ENCODE assay signal across 27 cellular contexts in genomic region chr17:61418433-61418832, GRCh38. TPM values are rescaled to one million over a fixed set of nuclear protein-coding genes. Genes with fewer than 3 reads are reported as not detected.
"Had no signal": no experiment of that assay in that cellular context is flagged by ENCODE, and none has a peak within 500 bp of the region (broad histone marks: within the 10 kb centered on the region; RNA-seq: fewer than 3 reads in every experiment).

No MANE protein-coding gene starts in this region.

- ATAC-seq: heart right ventricle; natural killer cell; sciatic nerve; stimulated activated effector memory CD8-positive, alpha-beta T cell treated with anti-CD3 and anti-CD28 coated beads, Interleukin-12 subunit alpha, Interleukin-12 subunit beta, amount 100 ng/mL, for 72 hours; upper lobe of right lung had no signal

- FAIRE-seq: small intestine had no signal

- H2AFZ ChIP-seq: hepatocyte, neural progenitor cell had no signal

- H3K9me3 ChIP-seq: heart right ventricle, left ventricle myocardium inferior, neutrophil, ovary, right atrium auricular region, spleen, suprapubic skin, thoracic aorta, tibial artery, upper lobe of right lung had no signal

- DNase-seq: heart right ventricle; left ventricle myocardium inferior; mammary epithelial cell; naive B cell; natural killer cell; nephron progenitor cell; occipital lobe; ovary; small intestine; spleen; stimulated activated CD4-positive, alpha-beta T cell treated with anti-CD3 and anti-CD28 coated beads, Interleukin-4, amount 100 ng/mL, for 24 hours; stimulated activated naive CD4-positive, alpha-beta T cell; tibial artery; upper lobe of right lung had no signal

- H3K4me3 Mint-ChIP-seq: naive B cell; natural killer cell; nephron progenitor cell; neural progenitor cell; stimulated activated effector memory CD8-positive, alpha-beta T cell treated with anti-CD3 and anti-CD28 coated beads, Interleukin-12 subunit alpha, Interleukin-12 subunit beta, amount 100 ng/mL, for 72 hours; stimulated activated naive CD8-positive, alpha-beta T cell treated with anti-CD3 and anti-CD28 coated beads, Interleukin-15, Interleukin-2, amounts not matched to agents 100 ng/mL and 50 ng/mL, for 24 hours had no signal

- H3K4me3 ChIP-seq: heart right ventricle, hepatocyte, left ventricle myocardium inferior, neural progenitor cell, ovary, right atrium auricular region, spleen, suprapubic skin, thoracic aorta, tibial artery, upper lobe of right lung had no signal

- H3K36me3 ChIP-seq: heart right ventricle, left ventricle myocardium inferior, neural progenitor cell, neutrophil, ovary, right atrium auricular region, spleen, suprapubic skin, thoracic aorta, tibial artery, upper lobe of right lung had no signal

- H3K36me3 Mint-ChIP-seq: naive B cell; natural killer cell; neural progenitor cell; stimulated activated effector memory CD8-positive, alpha-beta T cell treated with anti-CD3 and anti-CD28 coated beads, Interleukin-12 subunit alpha, Interleukin-12 subunit beta, amount 100 ng/mL, for 72 hours had no signal

- H3K27ac Mint-ChIP-seq: natural killer cell; nephron progenitor cell; neural progenitor cell; progenitor cell of endocrine pancreas; stimulated activated effector memory CD8-positive, alpha-beta T cell treated with anti-CD3 and anti-CD28 coated beads, Interleukin-12 subunit alpha, Interleukin-12 subunit beta, amount 100 ng/mL, for 72 hours; stimulated activated naive CD8-positive, alpha-beta T cell treated with anti-CD3 and anti-CD28 coated beads, Interleukin-15, Interleukin-2, amounts not matched to agents 100 ng/mL and 50 ng/mL, for 24 hours had no signal

- H3K9ac ChIP-seq: neural progenitor cell had no signal

- H3K9me3 Mint-ChIP-seq: natural killer cell; nephron progenitor cell; neural progenitor cell; stimulated activated effector memory CD8-positive, alpha-beta T cell treated with anti-CD3 and anti-CD28 coated beads, Interleukin-12 subunit alpha, Interleukin-12 subunit beta, amount 100 ng/mL, for 72 hours; stimulated activated naive CD8-positive, alpha-beta T cell treated with anti-CD3 and anti-CD28 coated beads, Interleukin-15, Interleukin-2, amounts not matched to agents 100 ng/mL and 50 ng/mL, for 24 hours had no signal

- H3K27ac ChIP-seq: heart right ventricle, hepatocyte, left ventricle myocardium inferior, neural progenitor cell, neutrophil, ovary, right atrium auricular region, spleen, suprapubic skin, thoracic aorta, tibial artery had no signal

- H3K27me3 ChIP-seq: hepatocyte, ovary, right atrium auricular region, upper lobe of right lung had no signal

- H3K4me2 ChIP-seq: hepatocyte, neural progenitor cell had no signal

RNA-seq across cellular contexts. Expression of gene TBX2, which starts 18.8 kb away (rescaled TPM):
- total RNA-seq: pulmonary artery endothelial cell had no signal
- polyA plus RNA-seq: mammary epithelial cell had no signal

RNA-seq across cellular contexts. Expression of gene TBX4, which starts 33.8 kb away (rescaled TPM):
- total RNA-seq: heart right ventricle, kidney epithelial cell, left ventricle myocardium inferior, natural killer cell, occipital lobe, progenitor cell of endocrine pancreas, pulmonary artery endothelial cell, renal cortical epithelial cell, right atrium auricular region, sciatic nerve, spleen, thoracic aorta had no signal
- polyA plus RNA-seq: ovary, small intestine, spleen had no signal
